In the genomic region with DNA sequence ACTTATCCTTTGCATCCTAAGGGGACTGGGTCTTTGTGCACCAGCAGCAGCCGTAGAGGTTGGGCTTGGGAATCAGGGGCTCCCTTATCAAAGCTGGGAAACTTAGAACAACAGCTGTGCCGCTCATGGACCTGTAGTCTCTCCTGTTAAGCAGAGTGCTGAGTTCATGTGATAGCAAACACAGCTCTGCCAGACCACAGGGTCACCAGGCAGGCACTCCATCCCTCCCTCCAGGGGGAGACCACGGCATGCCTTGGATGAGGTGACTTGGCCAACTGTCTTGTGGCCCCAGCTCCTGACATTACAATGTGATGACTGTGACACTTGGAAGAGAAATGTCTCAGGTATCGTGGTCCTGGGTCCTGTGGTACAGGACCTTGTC, we compare ENCODE assay signal across 8 cellular contexts. TPM values are rescaled to one million over a fixed set of nuclear protein-coding genes. Genes with fewer than 3 reads are reported as not detected.
DNase-seq lines count a peak whose midpoint lies in the region; ATAC-seq and TF ChIP-seq lines count a peak whose summit lies in the region.

No MANE protein-coding gene starts in this region.

- H3K4me1 ChIP-seq in CD4-positive, CD25-positive, alpha-beta regulatory T cell (ENCODE audit: control insufficient read depth, insufficient read depth, low read length, poor library complexity, severe bottlenecking): peaks cover 64% of the 10 kb centered on the region
- peaks cover 62% of the 10 kb centered on the region for H3K4me1 ChIP-seq in PC-3 (ENCODE audit: insufficient read depth, low read length)

- no peaks in the 10 kb centered on the region for H3K27me3 ChIP-seq in CD4-positive, CD25-positive, alpha-beta regulatory T cell (ENCODE audit: control insufficient read depth, insufficient read depth, low read length)
- H3K27me3 ChIP-seq in PC-3 (ENCODE audit: low read length): no peaks in the 10 kb centered on the region

- H3K27me3 Mint-ChIP-seq in CD4-positive, CD25-positive, alpha-beta regulatory T cell: no peaks in the 10 kb centered on the region
- no peaks in the 10 kb centered on the region for H3K27me3 Mint-ChIP-seq in osteocyte (ENCODE audit: unreplicated experiment)

- H3F3A ChIP-seq in PC-3 (ENCODE audit: low read length, unreplicated experiment): no peaks in the 10 kb centered on the region

- intact Hi-C loops in PC-3 (cut with micrococcal nuclease): loop anchor here (10.0 kb wide), 1 partner anchor 1611 kb away; no protein-coding TSS in a partner anchor

- H3K4me3 Mint-ChIP-seq in CD4-positive, CD25-positive, alpha-beta regulatory T cell: peak overlapping the region in 3 of 4 donors; percentile 22 to 49 (median 27)
- H3K4me3 Mint-ChIP-seq in osteocyte (ENCODE audit: unreplicated experiment): peak overlapping the region; percentile 46

- peaks cover 4% of the 10 kb centered on the region for H3K36me3 ChIP-seq in CD4-positive, CD25-positive, alpha-beta regulatory T cell (ENCODE audit: control insufficient read depth, insufficient read depth, low read length)
- peaks cover 18% of the 10 kb centered on the region for H3K36me3 ChIP-seq in PC-3 (ENCODE audit: low read depth, low read length)

- H3K4me3 ChIP-seq in CD4-positive, CD25-positive, alpha-beta regulatory T cell (ENCODE audit: low read depth, low read length): no peak overlapping the region
- H3K4me3 ChIP-seq in PC-3 (ENCODE audit: low read length) (peak overlapping the region; percentile 8; the same call in 1 of the 2 replicates), epithelial cell of esophagus (ENCODE audit: low read length) (no peak overlapping the region)

- H3K9me3 ChIP-seq in CD4-positive, CD25-positive, alpha-beta regulatory T cell (ENCODE audit: control insufficient read depth in 2 of 2, low read length in 2 of 2): no peaks in the 10 kb centered on the region
- peaks cover 5% of the 10 kb centered on the region for H3K9me3 ChIP-seq in PC-3 (ENCODE audit: low read length)

- H3K9me2 ChIP-seq in PC-3 (replicated peaks; ENCODE audit: low read length): no peaks in the 10 kb centered on the region

- no TSS peak for BruUV-seq in PC-3 (replicated peaks; lab: Mats Ljungman, UMichigan)

- POLR2A ChIA-PET in PC-3 (lab: Charles Lee; ENCODE audit: unreplicated experiment): interaction anchor here (0.6 to 0.7 kb wide), 2 partner anchors 9 to 147 kb away, joined by 4 to 6 read pairs; no protein-coding TSS in a partner anchor

- H4K20me1 ChIP-seq in PC-3 (ENCODE audit: low read length): no peaks in the 10 kb centered on the region

- H3K9me3 Mint-ChIP-seq in CD4-positive, CD25-positive, alpha-beta regulatory T cell: peaks cover 0 to 3% (median 0%) of the 10 kb centered on the region in 7 donors
- H3K9me3 Mint-ChIP-seq in osteocyte (ENCODE audit: unreplicated experiment): peaks cover 19% of the 10 kb centered on the region

- H2AFZ ChIP-seq in PC-3 (ENCODE audit: low read length): no peak overlapping the region

- H3K4me2 ChIP-seq in PC-3 (ENCODE audit: low read length): peak overlapping the region; percentile 76

- peaks cover 50 to 97% (median 63%) of the 10 kb centered on the region in 4 donors for H3K4me1 Mint-ChIP-seq in CD4-positive, CD25-positive, alpha-beta regulatory T cell
- H3K4me1 Mint-ChIP-seq in osteocyte (ENCODE audit: unreplicated experiment): peaks cover 73% of the 10 kb centered on the region

- H3K36me3 Mint-ChIP-seq in CD4-positive, CD25-positive, alpha-beta regulatory T cell: peaks cover 12% of the 10 kb centered on the region
- peaks cover 18% of the 10 kb centered on the region for H3K36me3 Mint-ChIP-seq in osteocyte (ENCODE audit: unreplicated experiment)

- ATAC-seq in CD4-positive, CD25-positive, alpha-beta regulatory T cell (ENCODE audit: low read depth in 2 of 2): no peak
- ATAC-seq in PC-3: peak; percentile 14
- ATAC-seq in HG03565 (IDR thresholded peaks at IDR 0.05; ENCODE audit: unreplicated experiment): no peak
- ATAC-seq in GM21528 (IDR thresholded peaks at IDR 0.05; ENCODE audit: low FRiP score, unreplicated experiment): no peak

- H3K27ac Mint-ChIP-seq in CD4-positive, CD25-positive, alpha-beta regulatory T cell: peak overlapping the region; percentile 89 to 96 (median 91)
- H3K27ac Mint-ChIP-seq in osteocyte (ENCODE audit: unreplicated experiment): peak overlapping the region; percentile 93

- TF ChIP-seq CTCF in PC-3 (conservative IDR thresholded peaks at IDR 0.05; ENCODE audit: low read depth, low read length): no peak; the same call in 1 of the 2 replicates
- TF ChIP-seq CTCF in epithelial cell of esophagus (IDR thresholded peaks at IDR 0.05; ENCODE audit: insufficient read depth, low read depth, low read length, missing control alignments): no peak
- TF ChIP-seq CTCF in osteocyte (IDR thresholded peaks at IDR 0.05): no peak

- peaks cover 61% of the 10 kb centered on the region for H3K79me2 ChIP-seq in PC-3 (ENCODE audit: low read length)

- H3K27ac ChIP-seq in CD4-positive, CD25-positive, alpha-beta regulatory T cell (ENCODE audit: insufficient read depth, low read length, poor library complexity, severe bottlenecking): peak overlapping the region; percentile 49
- H3K27ac ChIP-seq in PC-3 (ENCODE audit: low read length): peak overlapping the region; percentile 98

- CTCF ChIA-PET in PC-3 (lab: Charles Lee): interaction anchor here (1.0 to 1.9 kb wide), 2 partner anchors 8 to 29 kb away, joined by 3 to 12 read pairs; no protein-coding TSS in a partner anchor

- no peak for DNase-seq in CD4-positive, CD25-positive, alpha-beta regulatory T cell
- DNase-seq in PC-3 (peak; percentile 81), epithelial cell of esophagus (ENCODE audit: low read depth) (peak; percentile 10), osteocyte (ENCODE audit: extremely low spot score, unreplicated experiment) (peak; percentile 62), NCI-H748 (lab: John Stamatoyannopoulos, UW; ENCODE audit: unreplicated experiment) (no peak), HUDEP-2 (lab: John Stamatoyannopoulos, UW; ENCODE audit: unreplicated experiment in 76 of 76) (no peak)

- H3K9ac ChIP-seq in PC-3 (ENCODE audit: low read length): peak overlapping the region; percentile 85

RNA-seq across cellular contexts. Expression of a gene that starts 60.0 kb away (rescaled TPM):
- 161 TPM for total RNA-seq in CD4-positive, CD25-positive, alpha-beta regulatory T cell
- 10 to 100 TPM; 11.3 to 12.7 (median 11.4) TPM for polyA plus RNA-seq in CD4-positive, CD25-positive, alpha-beta regulatory T cell
- 23.3 and 36.2 TPM in 2 replicates for total RNA-seq in PC-3 (2014; rRNA removed)
- total RNA-seq in osteocyte: 65.4 and 70.5 TPM in 2 replicates

Comparison
In these comparisons a context has a peak if more than half of its experiments do, and no peak if none do; other contexts are left out.
1. DNase-seq: peak in PC-3 (single experiment), epithelial cell of esophagus (single experiment) and osteocyte (single experiment); none in CD4-positive, CD25-positive, alpha-beta regulatory T cell (0 of 3), NCI-H748 (single experiment) and HUDEP-2 (0 of 76).